Comparison of ENCODE assay signal across 1 cellular context in genomic region chr4:173700650-173701049, GRCh38.
TF ChIP-seq lines count a peak whose summit lies in the region.

No MANE protein-coding gene starts in this region.

TF ChIP-seq in K562, 482 proteins besides CTCF, POLR2A, EP300 and RAD21 (continued from another document and continues in another):
- no peak for TF ChIP-seq ZNF449 (CRISPR knock-in tag; IDR thresholded peaks at IDR 0.05)
- TF ChIP-seq CREBBP (IDR thresholded peaks at IDR 0.05; ENCODE audit: low read depth, low read length): no peak
- TF ChIP-seq FOXJ2 (tag; IDR thresholded peaks at IDR 0.05): no peak
- TF ChIP-seq FOXP1 (CRISPR knock-in tag; IDR thresholded peaks at IDR 0.05): no peak
- TF ChIP-seq NCOR1 (IDR thresholded peaks at IDR 0.05): peak; percentile 44
- peak; percentile 47; the same call in 1 of the 2 replicates for TF ChIP-seq MTA2 (IDR thresholded peaks at IDR 0.05; ENCODE audit: low read depth)
- TF ChIP-seq VEZF1 (CRISPR knock-in tag; IDR thresholded peaks at IDR 0.05): no peak
- TF ChIP-seq FIP1L1 (IDR thresholded peaks at IDR 0.05; ENCODE audit: low read depth, low read length, poor library complexity, severe bottlenecking): no peak
- peak; percentile 85 for TF ChIP-seq TAL1 (IDR thresholded peaks at IDR 0.05)
- TF ChIP-seq POLR3A (IDR thresholded peaks at IDR 0.05; ENCODE audit: borderline replicate concordance, extremely low read depth, insufficient read depth, insufficient read length): no peak
- TF ChIP-seq HINFP (tag; conservative IDR thresholded peaks at IDR 0.05; ENCODE audit: low read depth): no peak
- no peak for TF ChIP-seq HMGXB4 (CRISPR knock-in tag; IDR thresholded peaks at IDR 0.05)
- TF ChIP-seq RBM22 (IDR thresholded peaks at IDR 0.05; ENCODE audit: low read depth, low read length, poor library complexity, severe bottlenecking): no peak
- no peak for TF ChIP-seq MBD1 (CRISPR knock-in tag; IDR thresholded peaks at IDR 0.05)
- TF ChIP-seq TEAD4 (IDR thresholded peaks at IDR 0.05; ENCODE audit: low read length): peak; percentile 91
- no peak for TF ChIP-seq TEAD4 (CRISPR knock-in tag; IDR thresholded peaks at IDR 0.05; ENCODE audit: borderline replicate concordance)
- TF ChIP-seq PKNOX1 (IDR thresholded peaks at IDR 0.05): no peak
- no peak for TF ChIP-seq NR2C2 (CRISPR knock-in tag; IDR thresholded peaks at IDR 0.05)
- TF ChIP-seq NR2C2 (tag; IDR thresholded peaks at IDR 0.05): no peak
- TF ChIP-seq ZEB2 (IDR thresholded peaks at IDR 0.05): no peak
- no peak for TF ChIP-seq ZBTB7A (IDR thresholded peaks at IDR 0.05; ENCODE audit: borderline replicate concordance, control insufficient read depth, low read depth, low read length)
- no peak for TF ChIP-seq LARP7 (IDR thresholded peaks at IDR 0.05)
- no peak for TF ChIP-seq HMGN3 (IDR thresholded peaks at IDR 0.05; ENCODE audit: borderline replicate concordance, extremely low read depth, insufficient read length, low read depth, low read length)
- no peak for TF ChIP-seq KDM2B (CRISPR knock-in tag; IDR thresholded peaks at IDR 0.05)
- TF ChIP-seq U2AF2 (optimal IDR thresholded peaks at IDR 0.05; ENCODE audit: low read depth, low read length): no peak
- no peak for TF ChIP-seq JUNB (CRISPR knock-in tag; conservative IDR thresholded peaks at IDR 0.05)
- no peak for TF ChIP-seq ZNF609 (CRISPR knock-in tag; IDR thresholded peaks at IDR 0.05; ENCODE audit: borderline replicate concordance)
- TF ChIP-seq ATF6 (CRISPR knock-in tag; IDR thresholded peaks at IDR 0.05): no peak
- TF ChIP-seq RFX7 (CRISPR knock-in tag; IDR thresholded peaks at IDR 0.05): no peak
- TF ChIP-seq FOXP4 (CRISPR knock-in tag; IDR thresholded peaks at IDR 0.05; ENCODE audit: borderline replicate concordance): no peak
- TF ChIP-seq ESRRA (IDR thresholded peaks at IDR 0.05; ENCODE audit: borderline replicate concordance, low read depth): peak; percentile 64
- peak in 1 of 2 experiments; percentile 56; a peak in 2 of 4 replicates for TF ChIP-seq TRIM24 (IDR thresholded peaks at IDR 0.05)
- TF ChIP-seq ZNF263 (CRISPR knock-in tag; IDR thresholded peaks at IDR 0.05; ENCODE audit: borderline replicate concordance): no peak
- peak; percentile 71 for TF ChIP-seq ARID1B (IDR thresholded peaks at IDR 0.05)
- no peak for TF ChIP-seq GATAD2A (IDR thresholded peaks at IDR 0.05)
- no peak for TF ChIP-seq PHB (CRISPR knock-in tag; IDR thresholded peaks at IDR 0.05)
- TF ChIP-seq SMAD4 (CRISPR knock-in tag; conservative IDR thresholded peaks at IDR 0.05): no peak
- TF ChIP-seq MAFG (tag; conservative IDR thresholded peaks at IDR 0.05): no peak
- peak; percentile 87 for TF ChIP-seq PML (IDR thresholded peaks at IDR 0.05; ENCODE audit: low read length)
- peak; percentile 25; the same call in 1 of the 2 replicates for TF ChIP-seq KLF16 (IDR thresholded peaks at IDR 0.05)
- TF ChIP-seq ZBTB11 (CRISPR knock-in tag; IDR thresholded peaks at IDR 0.05): no peak
